ENCODE assay signal across 18 cellular contexts in the genomic region with DNA sequence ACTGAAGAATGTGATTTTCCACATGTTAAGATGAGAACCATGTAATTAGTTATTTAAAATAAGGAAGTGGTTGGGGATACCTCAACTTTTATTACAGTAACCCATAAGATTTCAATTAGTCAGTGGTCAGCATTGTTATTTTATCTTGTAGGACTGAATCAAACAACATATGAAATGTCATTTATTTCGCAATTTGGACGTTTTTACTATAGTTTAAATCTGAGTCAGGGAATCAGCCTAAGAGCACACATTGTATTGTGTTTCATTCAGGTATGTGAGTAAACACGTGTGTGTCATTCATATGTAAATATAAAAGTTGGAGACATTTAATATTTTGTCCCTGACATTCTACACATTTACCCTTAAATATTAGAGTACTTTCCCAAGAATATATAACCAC.
"Had no signal": no experiment of that assay in that cellular context is flagged by ENCODE, and none has a peak within 500 bp of the region (broad histone marks: within the 10 kb centered on the region; RNA-seq: fewer than 3 reads in every experiment).

No MANE protein-coding gene starts in this region.

- H3K27me3 ChIP-seq: ascending aorta, brain microvascular endothelial cell, heart left ventricle, neutrophil, pancreas, upper lobe of left lung had no signal

- H3K4me3 ChIP-seq: ascending aorta, esophagus muscularis mucosa, heart left ventricle, pancreas, thoracic aorta, upper lobe of left lung had no signal

- DNase-seq: activated CD4-positive, alpha-beta T cell treated with anti-CD3 and anti-CD28 coated beads for 1 hour; activated CD4-positive, alpha-beta T cell treated with anti-CD3 and anti-CD28 coated beads, Interleukin-2, amount 50 U/mL, for 1 hour; activated CD8-positive, alpha-beta T cell treated with anti-CD3 and anti-CD28 coated beads, Interleukin-2, amount 10 ng/mL, durations not matched to agents 7 days and 5 days; activated gamma-delta T cell; brain microvascular endothelial cell; effector memory CD4-positive, alpha-beta T cell; heart left ventricle; left colon; mesenchymal stem cell; pancreas; right cardiac atrium; stimulated activated CD4-positive, alpha-beta T cell treated with anti-CD3 and anti-CD28 coated beads, Interleukin-4, amount 100 ng/mL, for 24 hours; stimulated activated naive CD4-positive, alpha-beta T cell treated with Interleukin-2 at 50 U/mL for 16 hours; upper lobe of left lung had no signal

- H3K4me1 ChIP-seq: ascending aorta, esophagus muscularis mucosa, heart left ventricle, pancreas, upper lobe of left lung had no signal

- H3K36me3 ChIP-seq: ascending aorta, brain microvascular endothelial cell, esophagus muscularis mucosa, heart left ventricle, neutrophil, pancreas, thoracic aorta, upper lobe of left lung had no signal

- H3K9me3 ChIP-seq: ascending aorta, esophagus muscularis mucosa, neutrophil, pancreas, thoracic aorta, upper lobe of left lung had no signal
